ENCODE assay signal across 8 cellular contexts in the genomic region with DNA sequence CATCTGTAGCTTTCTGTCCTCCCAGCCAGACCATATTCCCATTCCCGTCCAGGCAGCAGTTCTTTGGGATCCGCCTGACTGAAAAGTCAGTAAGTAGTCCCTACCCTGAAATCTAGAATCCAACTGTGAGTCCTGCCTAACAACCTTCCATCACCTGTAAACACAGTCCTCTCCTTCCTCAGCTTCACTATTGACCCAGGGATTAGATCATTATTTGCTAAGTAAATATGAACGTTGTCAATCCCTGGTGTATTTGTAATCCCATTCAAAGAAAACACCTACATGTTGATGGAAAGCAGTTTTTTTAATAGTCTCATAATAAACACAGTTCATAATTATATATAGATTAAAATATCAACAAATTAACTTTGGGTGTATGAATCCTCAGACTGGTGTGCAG. TPM values are rescaled to one million over a fixed set of nuclear protein-coding genes. Genes with fewer than 3 reads are reported as not detected.
A peak's percentile ranks its signal among the peaks of the same experiment; 100 is the strongest.
DNase-seq lines count a peak whose midpoint lies in the region; ATAC-seq and TF ChIP-seq lines count a peak whose summit lies in the region.

No MANE protein-coding gene starts in this region.

- H3K27ac Mint-ChIP-seq in stimulated activated naive CD8-positive, alpha-beta T cell treated with anti-CD3 and anti-CD28 coated beads, Interleukin-15, Interleukin-2, amounts not matched to agents 100 ng/mL and 50 ng/mL, for 24 hours, result peak overlapping the region; percentile 82
- H3K27ac Mint-ChIP-seq in T-cell, result peak overlapping the region in 1 of 2 donors; percentile 88

- H3K4me3 ChIP-seq in iPS-11a (ENCODE audit: low read depth, low read length) (peak overlapping the region; percentile 85), stomach (peak overlapping the region; percentile 59 to 91 (median 71))

- TF ChIP-seq POLR2A in stomach (IDR thresholded peaks at IDR 0.05), result no peak

- intact Hi-C loops in stomach (cut with DNase I; ENCODE audit: low total_unique reads), result no loop called here

- peaks cover 15% of the 10 kb centered on the region for H3K36me3 Mint-ChIP-seq in stimulated activated naive CD8-positive, alpha-beta T cell treated with anti-CD3 and anti-CD28 coated beads, Interleukin-15, Interleukin-2, amounts not matched to agents 100 ng/mL and 50 ng/mL, for 24 hours (ENCODE audit: low read depth)
- H3K36me3 Mint-ChIP-seq in T-cell, result peaks cover 8% of the 10 kb centered on the region

- DNase-seq in stimulated activated naive CD8-positive, alpha-beta T cell treated with anti-CD3 and anti-CD28 coated beads, Interleukin-15, Interleukin-2, amounts not matched to agents 100 U/mL and 50 U/mL, for 24 hours, result no peak
- DNase-seq in T-cell (no peak), stomach (no peak), NCI-H187 treated with DMSO at 0.1 percent for 48 hours (lab: John Stamatoyannopoulos, UW) (no peak), GM03348 (ENCODE audit: low spot score) (no peak)

- peaks cover 3 to 12% (median 8%) of the 10 kb centered on the region in 4 donors for H3K36me3 ChIP-seq in stomach

- H3K27me3 Mint-ChIP-seq in stimulated activated naive CD8-positive, alpha-beta T cell treated with anti-CD3 and anti-CD28 coated beads, Interleukin-15, Interleukin-2, amounts not matched to agents 100 ng/mL and 50 ng/mL, for 24 hours, result no peaks in the 10 kb centered on the region
- H3K27me3 Mint-ChIP-seq in T-cell, result no peaks in the 10 kb centered on the region

- TF ChIP-seq EP300 in stomach (IDR thresholded peaks at IDR 0.05), result no peak

- H3K27ac ChIP-seq in stomach, result peak overlapping the region; percentile 69 to 88 (median 83)

- H3K4me3 Mint-ChIP-seq in stimulated activated naive CD8-positive, alpha-beta T cell treated with anti-CD3 and anti-CD28 coated beads, Interleukin-15, Interleukin-2, amounts not matched to agents 100 ng/mL and 50 ng/mL, for 24 hours, result peak overlapping the region; percentile 91
- peak overlapping the region; percentile 89 to 94 (median 92) for H3K4me3 Mint-ChIP-seq in T-cell

- TF ChIP-seq CTCF in stomach (IDR thresholded peaks at IDR 0.05), result no peak

- ATAC-seq in stimulated activated naive CD8-positive, alpha-beta T cell treated with anti-CD3 and anti-CD28 coated beads, Interleukin-15, Interleukin-2, amounts not matched to agents 100 U/mL and 50 U/mL, for 24 hours, result no peak
- no peak for ATAC-seq in T-cell (replicated peaks in 1 of 4)
- no peak for ATAC-seq in GM18498 (IDR thresholded peaks at IDR 0.05; ENCODE audit: unreplicated experiment)

- H3K27me3 ChIP-seq in stomach, result no peaks in the 10 kb centered on the region

- peaks cover 12 to 48% (median 32%) of the 10 kb centered on the region in 4 donors for H3K4me1 ChIP-seq in stomach

- no peaks in the 10 kb centered on the region for H3K9me3 Mint-ChIP-seq in stimulated activated naive CD8-positive, alpha-beta T cell treated with anti-CD3 and anti-CD28 coated beads, Interleukin-15, Interleukin-2, amounts not matched to agents 100 ng/mL and 50 ng/mL, for 24 hours
- H3K9me3 Mint-ChIP-seq in T-cell, result no peaks in the 10 kb centered on the region

- H3K9me3 ChIP-seq in stomach, result no peaks in the 10 kb centered on the region

- CTCF ChIA-PET in T-cell (lab: Charles Lee), result no interaction called here

- POLR2A ChIA-PET in T-cell (lab: Charles Lee), result no interaction called here

- 7 to 26% (median 19%) methylated on average over 3 of the region's 3 CpGs for WGBS in stomach, 5 donors

- peaks cover 29% of the 10 kb centered on the region for H3K4me1 Mint-ChIP-seq in stimulated activated naive CD8-positive, alpha-beta T cell treated with anti-CD3 and anti-CD28 coated beads, Interleukin-15, Interleukin-2, amounts not matched to agents 100 ng/mL and 50 ng/mL, for 24 hours (ENCODE audit: low read depth)
- H3K4me1 Mint-ChIP-seq in T-cell, result peaks cover 32 to 53% (median 34%) of the 10 kb centered on the region in 3 donors

RNA-seq across cellular contexts. Expression of gene SAXO2, which starts 0.7 kb away (rescaled TPM):
- total RNA-seq in T-cell (10 to 100 TPM in 1 of 5 donors, 1 to 10 TPM in 3, under 1 TPM in 1; 0.56 to 19.6 (median 2.1) TPM), stomach (10 to 100 TPM in 1 of 5 donors, 1 to 10 TPM in 1, under 1 TPM in 1, not detected in 2; 0.14 to 18.7 (median 1.8) TPM)
- polyA plus RNA-seq in stomach, result 10 to 100 TPM in 1 of 3 donors, 1 to 10 TPM in 2; 2.7 to 14.8 (median 3.9) TPM

RNA-seq across cellular contexts. Expression of gene EFL1, which starts 0.8 kb away (rescaled TPM):
- total RNA-seq in T-cell, result 10 to 100 TPM; 16.5 to 22.0 (median 20.1) TPM
- 10 to 100 TPM in 4 of 5 donors, 1 to 10 TPM in 1; 7.1 to 19.8 (median 13.2) TPM for total RNA-seq in stomach
- 10 to 100 TPM in 1 of 3 donors, 1 to 10 TPM in 2; 4.6 to 11.8 (median 5.2) TPM for polyA plus RNA-seq in stomach
